In the genomic region with DNA sequence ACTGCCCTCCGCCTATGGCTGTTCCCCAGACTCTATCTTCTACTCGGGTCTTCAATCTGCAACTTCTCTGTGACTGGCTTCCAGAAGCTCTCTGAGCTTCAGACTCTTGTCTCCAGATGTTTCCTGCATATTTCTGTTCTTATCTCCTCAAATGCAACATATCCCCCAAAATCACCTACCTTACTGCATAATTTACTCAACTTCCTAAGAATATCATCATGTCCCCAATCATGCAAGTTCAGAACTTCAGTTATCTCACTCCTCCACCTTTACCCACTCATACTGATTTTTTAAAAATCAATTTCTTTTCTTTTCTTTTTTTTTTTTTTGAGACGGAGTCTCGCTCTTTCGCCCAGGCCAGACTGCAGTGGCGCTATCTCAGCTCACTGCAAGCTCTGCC, we compare ENCODE assay signal across 1 cellular context.
TF ChIP-seq lines count a peak whose summit lies in the region.

No MANE protein-coding gene starts in this region.

TF ChIP-seq in K562, 482 proteins besides CTCF, POLR2A, EP300 and RAD21 (continued from another document):
- TF ChIP-seq TEAD4 (IDR thresholded peaks at IDR 0.05; ENCODE audit: low read length) (peak; percentile 26), TEAD4 (CRISPR knock-in tag; IDR thresholded peaks at IDR 0.05; ENCODE audit: borderline replicate concordance) (no peak), TCF3 (CRISPR knock-in tag; IDR thresholded peaks at IDR 0.05) (peak; percentile 33), ZNF766 (CRISPR knock-in tag; conservative IDR thresholded peaks at IDR 0.05) (no peak), ARID1B (IDR thresholded peaks at IDR 0.05) (peak; percentile 58)
